13 cellular contexts compared by ENCODE assay signal in the genomic region with DNA sequence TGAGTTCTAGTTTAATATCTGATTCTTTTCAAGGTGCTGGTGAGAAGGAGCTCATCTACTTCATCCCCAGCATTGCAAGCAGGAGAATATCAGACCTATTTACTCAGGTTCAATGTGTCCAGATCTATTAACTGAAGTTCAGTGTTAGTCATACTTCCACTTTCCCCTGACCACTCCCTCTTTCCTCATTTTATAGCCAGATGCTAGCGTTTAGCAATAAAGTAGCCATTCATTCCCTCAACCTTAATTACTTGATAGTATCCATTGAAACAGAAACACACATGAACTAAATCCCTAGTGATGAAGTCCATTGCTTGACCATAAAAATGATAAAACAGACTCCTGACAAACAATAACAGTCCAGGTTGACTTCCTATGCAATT.
DNase-seq lines count a peak whose midpoint lies in the region; ATAC-seq and TF ChIP-seq lines count a peak whose summit lies in the region.
"Had no signal": no experiment of that assay in that cellular context is flagged by ENCODE, and none has a peak within 500 bp of the region (broad histone marks: within the 10 kb centered on the region; RNA-seq: fewer than 3 reads in every experiment).

No MANE protein-coding gene starts in this region.

- no peaks in the 10 kb centered on the region for H3K36me3 ChIP-seq in breast epithelium
- H3K36me3 ChIP-seq: heart right ventricle, neutrophil, tibial nerve had no signal

- CTCF ChIA-PET in MCF 10A (lab: Yijun Ruan, JAX) = interaction anchor here (0.6 to 7.8 kb wide), 59 partner anchors 8 to 1017 kb away, joined by 3 to 435 read pairs (median 4); a partner anchor contains a TSS
- CTCF ChIA-PET in activated CD4-positive, alpha-beta memory T cell treated with anti-CD3 and anti-CD28 coated beads for 36 hours (lab: Charles Lee) = interaction anchor here (0.9 to 9.4 kb wide), 4 partner anchors 28 to 1047 kb away, joined by 3 to 226 read pairs (median 8); no protein-coding TSS in a partner anchor

- peak overlapping the region; percentile 43 for H3K27ac Mint-ChIP-seq in MCF 10A (ENCODE audit: low read depth, unreplicated experiment)
- no peak overlapping the region for H3K27ac Mint-ChIP-seq in activated CD4-positive, alpha-beta memory T cell treated with anti-CD3 and anti-CD28 coated beads for 36 hours
- H3K27ac Mint-ChIP-seq: activated naive CD8-positive, alpha-beta T cell; dendritic cell treated with granulocyte-macrophage colony-stimulating factor and Interleukin-4, amounts not matched to agents 40 ng/mL and 50 ng/mL, for 4 days had no signal

- peaks cover 33% of the 10 kb centered on the region for H3K4me1 Mint-ChIP-seq in MCF 10A (ENCODE audit: insufficient read depth, unreplicated experiment)
- peaks cover 4% of the 10 kb centered on the region for H3K4me1 Mint-ChIP-seq in activated CD4-positive, alpha-beta memory T cell treated with anti-CD3 and anti-CD28 coated beads for 36 hours (ENCODE audit: low read depth)

- TF ChIP-seq POLR2A in breast epithelium (IDR thresholded peaks at IDR 0.05) = no peak

- H3K27me3 Mint-ChIP-seq in MCF 10A (ENCODE audit: insufficient read depth, unreplicated experiment) = no peaks in the 10 kb centered on the region
- H3K27me3 Mint-ChIP-seq in activated CD4-positive, alpha-beta memory T cell treated with anti-CD3 and anti-CD28 coated beads for 36 hours = peaks cover 2% of the 10 kb centered on the region
- H3K27me3 Mint-ChIP-seq: dendritic cell treated with granulocyte-macrophage colony-stimulating factor and Interleukin-4, amounts not matched to agents 40 ng/mL and 50 ng/mL, for 4 days had no signal

- no peaks in the 10 kb centered on the region for H3K9me3 ChIP-seq in breast epithelium
- H3K9me3 ChIP-seq: heart right ventricle, neutrophil, tibial nerve had no signal

- no TSS peak for BruUV-seq in MCF 10A (replicated peaks; lab: Mats Ljungman, UMichigan)

- DNase-seq in MCF 10A (ENCODE audit: unreplicated experiment) = peak; percentile 66
- DNase-seq in breast epithelium (ENCODE audit: low spot score in 2 of 2) = no peak
- DNase-seq in SW480 (ENCODE audit: low spot score) = peak; percentile 79
- peak; percentile 52 for DNase-seq in fibroblast of pulmonary artery (ENCODE audit: low read depth)
- no peak for DNase-seq in SHP77 treated with DMSO at 0.1 percent for 48 hours (lab: John Stamatoyannopoulos, UW)
- DNase-seq in activated CD4-positive, alpha-beta memory T cell treated with anti-CD3 and anti-CD28 coated beads for 36 hours = no peak
- DNase-seq in stimulated activated CD4-positive, alpha-beta T cell treated with anti-CD3 and anti-CD28 coated beads, Interleukin-1b, Interleukin-23, amount 100 ng/mL, for 48 hours = no peak

- intact Hi-C loops in MCF 10A (cut with micrococcal nuclease) (loop anchor here (1.0 to 5.0 kb wide), 7 partner anchors 59 to 1038 kb away; a partner anchor contains a TSS), breast epithelium (cut with DNase I; ENCODE audit: low total_unique reads) (no loop called here)
- intact Hi-C loops in activated CD4-positive, alpha-beta memory T cell treated with anti-CD3 and anti-CD28 coated beads for 36 hours (cut with micrococcal nuclease) = loop anchor here (5.0 to 10.0 kb wide), 3 partner anchors 118 to 625 kb away; a partner anchor contains a TSS

- TF ChIP-seq CTCF in MCF 10A (IDR thresholded peaks at IDR 0.05; ENCODE audit: unreplicated experiment) (no peak), breast epithelium (IDR thresholded peaks at IDR 0.05) (no peak), fibroblast of pulmonary artery (IDR thresholded peaks at IDR 0.05; ENCODE audit: low read length, missing control alignments) (no peak)

- H3K4me3 ChIP-seq in breast epithelium (no peak overlapping the region), fibroblast of pulmonary artery (replicated peaks; ENCODE audit: low read depth, low read length) (no peak overlapping the region)
- H3K4me3 ChIP-seq: heart right ventricle, tibial nerve had no signal

- peak overlapping the region in 1 of 2 donors; percentile 1 for H3K27ac ChIP-seq in breast epithelium
- H3K27ac ChIP-seq: heart right ventricle, neutrophil had no signal

- H3K4me1 ChIP-seq in breast epithelium = no peaks in the 10 kb centered on the region

- H3K36me3 Mint-ChIP-seq in MCF 10A (ENCODE audit: insufficient read depth, unreplicated experiment) = no peaks in the 10 kb centered on the region
- H3K36me3 Mint-ChIP-seq in activated CD4-positive, alpha-beta memory T cell treated with anti-CD3 and anti-CD28 coated beads for 36 hours = no peaks in the 10 kb centered on the region
- H3K36me3 Mint-ChIP-seq: activated naive CD8-positive, alpha-beta T cell had no signal

- peak overlapping the region; percentile 17 for H3K4me3 Mint-ChIP-seq in MCF 10A (ENCODE audit: unreplicated experiment)
- no peak overlapping the region for H3K4me3 Mint-ChIP-seq in activated CD4-positive, alpha-beta memory T cell treated with anti-CD3 and anti-CD28 coated beads for 36 hours
- H3K4me3 Mint-ChIP-seq: activated naive CD8-positive, alpha-beta T cell; dendritic cell treated with granulocyte-macrophage colony-stimulating factor and Interleukin-4, amounts not matched to agents 40 ng/mL and 50 ng/mL, for 4 days had no signal

- no peak for ATAC-seq in HG02970 (IDR thresholded peaks at IDR 0.05; ENCODE audit: low FRiP score, unreplicated experiment)

- no peaks in the 10 kb centered on the region for H3K27me3 ChIP-seq in breast epithelium
- H3K27me3 ChIP-seq: heart right ventricle, neutrophil, tibial nerve had no signal

- POLR2A ChIA-PET in MCF 10A (lab: Yijun Ruan, JAX) = interaction anchor here (1.2 to 4.7 kb wide), 8 partner anchors 59 to 397 kb away, joined by 3 to 63 read pairs (median 11); a partner anchor contains a TSS
- POLR2A ChIA-PET in activated CD4-positive, alpha-beta memory T cell treated with anti-CD3 and anti-CD28 coated beads for 36 hours (lab: Charles Lee) = no interaction called here

- no peaks in the 10 kb centered on the region for H3K9me3 Mint-ChIP-seq in MCF 10A (ENCODE audit: unreplicated experiment)
- no peaks in the 10 kb centered on the region for H3K9me3 Mint-ChIP-seq in activated CD4-positive, alpha-beta memory T cell treated with anti-CD3 and anti-CD28 coated beads for 36 hours
- H3K9me3 Mint-ChIP-seq: dendritic cell treated with granulocyte-macrophage colony-stimulating factor and Interleukin-4, amounts not matched to agents 40 ng/mL and 50 ng/mL, for 4 days had no signal

Comparison
In these comparisons a context has a peak if more than half of its experiments do, and no peak if none do; other contexts are left out.
1. DNase-seq: peak in MCF 10A (single experiment), SW480 (single experiment) and fibroblast of pulmonary artery (single experiment); none in breast epithelium (0 of 2), SHP77 treated with DMSO at 0.1 percent for 48 hours (single experiment), activated CD4-positive, alpha-beta memory T cell treated with anti-CD3 and anti-CD28 coated beads for 36 hours (single experiment) and stimulated activated CD4-positive, alpha-beta T cell treated with anti-CD3 and anti-CD28 coated beads, Interleukin-1b, Interleukin-23, amount 100 ng/mL, for 48 hours (single experiment).